Comparison of ENCODE assay signal across 26 cellular contexts in genomic region chr2:222998459-222998858, GRCh38.
A peak's percentile ranks its signal among the peaks of the same experiment; 100 is the strongest.
DNase-seq lines count a peak whose midpoint lies in the region; ATAC-seq and TF ChIP-seq lines count a peak whose summit lies in the region.
"Had no signal": no experiment of that assay in that cellular context is flagged by ENCODE, and none has a peak within 500 bp of the region (broad histone marks: within the 10 kb centered on the region; RNA-seq: fewer than 3 reads in every experiment).

No MANE protein-coding gene starts in this region.

- peak; percentile 97 for ATAC-seq in GM19351 (IDR thresholded peaks at IDR 0.05; ENCODE audit: unreplicated experiment)
- peak; percentile 91 for ATAC-seq in HG02852 (IDR thresholded peaks at IDR 0.05; ENCODE audit: unreplicated experiment)
- peak; percentile 56 for ATAC-seq in HG03521 (IDR thresholded peaks at IDR 0.05; ENCODE audit: unreplicated experiment)
- ATAC-seq: activated CD4-positive, CD25-positive, alpha-beta regulatory T cell treated with anti-CD3 and anti-CD28 coated beads, Interleukin-2, amount 50 U/mL, for 24 hours; activated T-helper 17 cell treated with anti-CD3 and anti-CD28 coated beads, Interleukin-2, amount 50 U/mL, for 72 hours; HCT116; naive thymus-derived CD8-positive, alpha-beta T cell had no signal

- DNase-seq in GM12865 (ENCODE audit: low read depth) (peak; percentile 40), putamen (ENCODE audit: low spot score) (no peak), NCI-H2029 treated with DMSO at 0.1 percent for 48 hours (lab: John Stamatoyannopoulos, UW) (no peak), foreskin melanocyte (no peak)
- DNase-seq in stimulated activated naive CD4-positive, alpha-beta T cell (lab: John Stamatoyannopoulos, UW), result no peak
- DNase-seq: 8988T; activated CD4-positive, alpha-beta T cell treated with anti-CD3 and anti-CD28 coated beads, Interleukin-2, amount 50 U/mL, for 48 hours; activated CD8-positive, alpha-beta memory T cell treated with anti-CD3 and anti-CD28 coated beads, Interleukin-2, amount 50 U/mL, for 48 hours; activated naive CD4-positive, alpha-beta T cell treated with anti-CD3 and anti-CD28 coated beads, Interleukin-2, amount 50 U/mL, for 16 hours; amniotic stem cell; head of caudate nucleus; MM.1S; naive thymus-derived CD8-positive, alpha-beta T cell; NCI-H1417; NCI-H2081; NCI-H748 treated with DMSO at 0.1 percent for 48 hours; nucleus accumbens; RPMI8226; stimulated activated naive CD4-positive, alpha-beta T cell treated with Interleukin-2 at 50 U/mL for 16 hours had no signal

- no peak for TF ChIP-seq CTCF in GM12865 (IDR thresholded peaks at IDR 0.05; ENCODE audit: insufficient read depth, low read depth, low read length, missing control alignments)

- H3K4me3 ChIP-seq in GM12865 (ENCODE audit: low read depth, low read length), result no peak overlapping the region
- H3K4me3 ChIP-seq: prostate gland had no signal
